1 cellular context compared by ENCODE assay signal in the genomic region with DNA sequence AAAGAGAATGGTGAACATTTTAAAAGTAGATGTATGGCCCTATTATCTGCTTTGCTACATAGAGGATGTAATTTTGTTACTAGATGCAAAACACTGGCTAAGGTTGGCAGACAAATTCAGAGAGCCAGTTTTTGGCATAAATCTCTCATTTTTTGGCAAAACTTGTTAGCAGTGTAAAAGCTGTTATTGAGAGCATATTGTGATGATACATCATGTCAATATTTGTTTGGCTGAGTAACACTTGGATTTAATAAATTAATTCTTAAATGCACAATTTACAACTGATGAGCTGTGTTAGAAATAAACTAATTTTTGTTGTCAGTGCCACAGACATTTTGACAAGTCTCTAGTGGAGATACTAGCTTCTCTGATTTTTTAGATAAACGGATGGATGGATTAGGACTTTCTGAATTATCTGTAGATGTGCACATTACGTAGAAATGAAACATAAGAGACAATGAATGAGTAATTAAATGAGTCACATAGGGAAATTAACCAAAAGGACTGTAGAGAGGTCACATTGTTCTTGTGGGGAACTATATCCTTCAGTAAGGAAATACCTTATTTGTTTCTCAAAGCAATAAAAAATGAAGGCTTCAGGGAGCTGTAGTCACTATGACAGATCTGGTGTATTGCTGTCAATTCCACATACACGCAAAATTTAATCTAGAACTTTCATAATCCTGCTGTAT.
A peak's percentile ranks its signal among the peaks of the same experiment; 100 is the strongest.
TF ChIP-seq lines count a peak whose summit lies in the region.

No MANE protein-coding gene starts in this region.

TF ChIP-seq in GM12878, 131 proteins besides CTCF, POLR2A, EP300 and RAD21:
- TF ChIP-seq JUNB (IDR thresholded peaks at IDR 0.05) (peak; percentile 36; the same call in 1 of the 2 replicates), RFX5 (IDR thresholded peaks at IDR 0.05; ENCODE audit: low read depth, low read length) (no peak)
- TF ChIP-seq, protein P1, sequence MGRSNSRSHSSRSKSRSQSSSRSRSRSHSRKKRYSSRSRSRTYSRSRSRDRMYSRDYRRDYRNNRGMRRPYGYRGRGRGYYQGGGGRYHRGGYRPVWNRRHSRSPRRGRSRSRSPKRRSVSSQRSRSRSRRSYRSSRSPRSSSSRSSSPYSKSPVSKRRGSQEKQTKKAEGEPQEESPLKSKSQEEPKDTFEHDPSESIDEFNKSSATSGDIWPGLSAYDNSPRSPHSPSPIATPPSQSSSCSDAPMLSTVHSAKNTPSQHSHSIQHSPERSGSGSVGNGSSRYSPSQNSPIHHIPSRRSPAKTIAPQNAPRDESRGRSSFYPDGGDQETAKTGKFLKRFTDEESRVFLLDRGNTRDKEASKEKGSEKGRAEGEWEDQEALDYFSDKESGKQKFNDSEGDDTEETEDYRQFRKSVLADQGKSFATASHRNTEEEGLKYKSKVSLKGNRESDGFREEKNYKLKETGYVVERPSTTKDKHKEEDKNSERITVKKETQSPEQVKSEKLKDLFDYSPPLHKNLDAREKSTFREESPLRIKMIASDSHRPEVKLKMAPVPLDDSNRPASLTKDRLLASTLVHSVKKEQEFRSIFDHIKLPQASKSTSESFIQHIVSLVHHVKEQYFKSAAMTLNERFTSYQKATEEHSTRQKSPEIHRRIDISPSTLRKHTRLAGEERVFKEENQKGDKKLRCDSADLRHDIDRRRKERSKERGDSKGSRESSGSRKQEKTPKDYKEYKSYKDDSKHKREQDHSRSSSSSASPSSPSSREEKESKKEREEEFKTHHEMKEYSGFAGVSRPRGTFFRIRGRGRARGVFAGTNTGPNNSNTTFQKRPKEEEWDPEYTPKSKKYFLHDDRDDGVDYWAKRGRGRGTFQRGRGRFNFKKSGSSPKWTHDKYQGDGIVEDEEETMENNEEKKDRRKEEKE (IDR thresholded peaks at IDR 0.05): no peak
- TF ChIP-seq, protein P2, sequence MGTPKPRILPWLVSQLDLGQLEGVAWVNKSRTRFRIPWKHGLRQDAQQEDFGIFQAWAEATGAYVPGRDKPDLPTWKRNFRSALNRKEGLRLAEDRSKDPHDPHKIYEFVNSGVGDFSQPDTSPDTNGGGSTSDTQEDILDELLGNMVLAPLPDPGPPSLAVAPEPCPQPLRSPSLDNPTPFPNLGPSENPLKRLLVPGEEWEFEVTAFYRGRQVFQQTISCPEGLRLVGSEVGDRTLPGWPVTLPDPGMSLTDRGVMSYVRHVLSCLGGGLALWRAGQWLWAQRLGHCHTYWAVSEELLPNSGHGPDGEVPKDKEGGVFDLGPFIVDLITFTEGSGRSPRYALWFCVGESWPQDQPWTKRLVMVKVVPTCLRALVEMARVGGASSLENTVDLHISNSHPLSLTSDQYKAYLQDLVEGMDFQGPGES (IDR thresholded peaks at IDR 0.05): no peak
